13 cellular contexts compared by ENCODE assay signal in genomic region chr20:45088247-45088646, GRCh38.
A peak's percentile ranks its signal among the peaks of the same experiment; 100 is the strongest.
DNase-seq lines count a peak whose midpoint lies in the region.
"Had no signal": no experiment of that assay in that cellular context is flagged by ENCODE, and none has a peak within 500 bp of the region (broad histone marks: within the 10 kb centered on the region; RNA-seq: fewer than 3 reads in every experiment).

No MANE protein-coding gene starts in this region.

- DNase-seq in AG08396 (ENCODE audit: low spot score) (peak; percentile 55), HS-5 (ENCODE audit: low read depth) (peak; percentile 99), astrocyte of the hippocampus (ENCODE audit: low read depth, low spot score) (peak; percentile 65), iris pigment epithelial cell (ENCODE audit: low read depth) (peak; percentile 64), NCI-H1417 treated with DMSO at 0.1 percent for 48 hours (lab: John Stamatoyannopoulos, UW) (no peak), UCSD-AML1 (lab: John Stamatoyannopoulos, UW; ENCODE audit: unreplicated experiment) (no peak), Kasumi-1 (lab: John Stamatoyannopoulos, UW) (no peak)
- no peak for DNase-seq in central memory CD4-positive, alpha-beta T cell
- DNase-seq: activated CD8-positive, alpha-beta memory T cell treated with anti-CD3 and anti-CD28 coated beads, Interleukin-2, amount 50 U/mL, for 48 hours; amygdala; NCI-H2029 treated with DMSO at 0.1 percent for 48 hours; OCI-M1; uterus had no signal

Comparison
In these comparisons a context has a peak if more than half of its experiments do, and no peak if none do; other contexts are left out.
1. DNase-seq: peak in AG08396 (single experiment), HS-5 (single experiment), astrocyte of the hippocampus (single experiment) and iris pigment epithelial cell (single experiment); none in central memory CD4-positive, alpha-beta T cell (single experiment), NCI-H1417 treated with DMSO at 0.1 percent for 48 hours (single experiment), UCSD-AML1 (single experiment) and Kasumi-1 (0 of 2).